Comparison of ENCODE assay signal across 10 cellular contexts in genomic region chr2:219912530-219912929, GRCh38.
DNase-seq lines count a peak whose midpoint lies in the region; ATAC-seq and TF ChIP-seq lines count a peak whose summit lies in the region.
"Had no signal": no experiment of that assay in that cellular context is flagged by ENCODE, and none has a peak within 500 bp of the region (broad histone marks: within the 10 kb centered on the region; RNA-seq: fewer than 3 reads in every experiment).

No MANE protein-coding gene starts in this region.

- H3K27me3 Mint-ChIP-seq in chondrocyte (ENCODE audit: low read depth) = no peaks in the 10 kb centered on the region

- peak; percentile 75 for TF ChIP-seq CTCF in chondrocyte (IDR thresholded peaks at IDR 0.05)

- H3K36me3 Mint-ChIP-seq in chondrocyte (ENCODE audit: low read depth) = no peaks in the 10 kb centered on the region

- H3K27ac Mint-ChIP-seq in chondrocyte (ENCODE audit: unreplicated experiment) = no peak overlapping the region

- in situ Hi-C loops in ACHN (cut with HindIII; ENCODE audit: low pct_ligation_motif_present, low pct_unique_long_range_greater_than_20kb, low sequenced_read_pairs) (no loop called here), KBM-7 (cut with MboI; ENCODE audit: low pct_unique_long_range_greater_than_20kb, low sequenced_read_pairs) (no loop called here)

- H3K4me1 Mint-ChIP-seq in chondrocyte (ENCODE audit: low read depth) = peaks cover 7% of the 10 kb centered on the region

- DNase-seq in HT1080 (ENCODE audit: low read depth) (peak; percentile 34), chondrocyte (ENCODE audit: low spot score) (no peak), islet precursor cell (peak; percentile 82), superior temporal gyrus (ENCODE audit: extremely low spot score) (peak; percentile 45), ACHN (no peak), KBM-7 (no peak), NCI-H2029 (lab: John Stamatoyannopoulos, UW) (no peak)
- DNase-seq: effector memory CD4-positive, alpha-beta T cell; NCI-H187 had no signal

- ATAC-seq in GM18511 (IDR thresholded peaks at IDR 0.05; ENCODE audit: unreplicated experiment) = no peak

- no peaks in the 10 kb centered on the region for H3K9me3 Mint-ChIP-seq in chondrocyte (ENCODE audit: low read depth)

- no peak overlapping the region for H3K4me3 Mint-ChIP-seq in chondrocyte (ENCODE audit: unreplicated experiment)

Comparison
In these comparisons a context has a peak if more than half of its experiments do, and no peak if none do; other contexts are left out.
1. DNase-seq: peak in HT1080 (single experiment), islet precursor cell (single experiment) and superior temporal gyrus (single experiment); none in chondrocyte (single experiment), ACHN (single experiment), KBM-7 (single experiment) and NCI-H2029 (single experiment).